10 cellular contexts compared by ENCODE assay signal in genomic region chr17:35795871-35796265, GRCh38. TPM values are rescaled to one million over a fixed set of nuclear protein-coding genes. Genes with fewer than 3 reads are reported as not detected.
DNase-seq lines count a peak whose midpoint lies in the region; ATAC-seq and TF ChIP-seq lines count a peak whose summit lies in the region.
"Had no signal": no experiment of that assay in that cellular context is flagged by ENCODE, and none has a peak within 500 bp of the region (broad histone marks: within the 10 kb centered on the region; RNA-seq: fewer than 3 reads in every experiment).

No MANE protein-coding gene starts in this region.

- H3K9me2 ChIP-seq in OCI-LY7 (ENCODE audit: insufficient read depth, low read length): no peaks in the 10 kb centered on the region

- intact Hi-C loops in Right ventricle myocardium superior (cut with DNase I) (no loop called here), breast epithelium (cut with DNase I; ENCODE audit: low total_unique reads) (no loop called here), OCI-LY7 (cut with micrococcal nuclease; ENCODE audit: unreplicated experiment) (no loop called here)

- TF ChIP-seq POLR2A in breast epithelium (IDR thresholded peaks at IDR 0.05): no peak
- no peak for TF ChIP-seq POLR2A in upper lobe of left lung (IDR thresholded peaks at IDR 0.05)

- POLR2A ChIA-PET in OCI-LY7 (lab: Charles Lee): no interaction called here

- 39 to 48% methylated on average over 7 to 8 of the region's 8 CpGs for WGBS in mesodermal cell (ENCODE audit: insufficient coverage in 2 of 2), 2 experiments
- WGBS in upper lobe of left lung, 2 donors: 32 to 43% methylated on average over 8 of the region's 8 CpGs

- no peak for TF ChIP-seq EP300 in upper lobe of left lung (IDR thresholded peaks at IDR 0.05)

- no peaks in the 10 kb centered on the region for H4K20me1 ChIP-seq in OCI-LY7 (ENCODE audit: insufficient read depth, low read length)

- H3K36me3 ChIP-seq in cardiac muscle cell (no peaks in the 10 kb centered on the region), breast epithelium (no peaks in the 10 kb centered on the region), mesodermal cell (ENCODE audit: control insufficient read depth, insufficient read depth, low read length) (no peaks in the 10 kb centered on the region), upper lobe of left lung (no peaks in the 10 kb centered on the region), OCI-LY7 (ENCODE audit: insufficient read depth, low read length) (no peaks in the 10 kb centered on the region)

- H3K4me2 ChIP-seq in OCI-LY7 (ENCODE audit: low read length): no peak overlapping the region

- no peak overlapping the region for H2AFZ ChIP-seq in OCI-LY7 (ENCODE audit: low read length)

- peaks cover 97% of the 10 kb centered on the region for H3K27me3 ChIP-seq in cardiac muscle cell
- H3K27me3 ChIP-seq in breast epithelium: peaks cover 0 to 7% of the 10 kb centered on the region in 2 donors
- H3K27me3 ChIP-seq in upper lobe of left lung: peaks cover 0 to 12% (median under 1%) of the 10 kb centered on the region in 4 donors
- H3K27me3 ChIP-seq: body of pancreas had no signal

- BruUV-seq in OCI-LY7 (replicated peaks; lab: Mats Ljungman, UMichigan): no TSS peak

- H3K4me1 ChIP-seq in cardiac muscle cell (ENCODE audit: low read depth) (no peaks in the 10 kb centered on the region), breast epithelium (peaks cover 6% of the 10 kb centered on the region in 2 donors), mesodermal cell (ENCODE audit: control insufficient read depth, insufficient read depth, low read length, poor library complexity, severe bottlenecking) (peaks cover 20% of the 10 kb centered on the region), upper lobe of left lung (peaks cover 29 to 55% (median 34%) of the 10 kb centered on the region in 4 donors), OCI-LY7 (ENCODE audit: insufficient read depth, low read length, poor library complexity, severe bottlenecking) (no peaks in the 10 kb centered on the region)

- H3K4me3 ChIP-seq in cardiac muscle cell: peak overlapping the region; percentile 42
- peak overlapping the region; percentile 57 to 73 (median 64) for H3K4me3 ChIP-seq in breast epithelium
- H3K4me3 ChIP-seq in mesodermal cell (ENCODE audit: extremely low read depth, insufficient read depth, low read length, poor library complexity, severe bottlenecking): peak overlapping the region; percentile 53
- H3K4me3 ChIP-seq in upper lobe of left lung: peak overlapping the region in 3 of 4 donors; percentile 57 to 66 (median 62)
- no peak overlapping the region for H3K4me3 ChIP-seq in OCI-LY7 (ENCODE audit: low read depth, low read length, poor library complexity, severe bottlenecking)

- no peaks in the 10 kb centered on the region for H3K79me2 ChIP-seq in OCI-LY7 (ENCODE audit: insufficient read depth, low read depth, low read length)

- H3K9me3 ChIP-seq in cardiac muscle cell (ENCODE audit: low read depth) (no peaks in the 10 kb centered on the region), breast epithelium (no peaks in the 10 kb centered on the region), mesodermal cell (ENCODE audit: control insufficient read depth, low read length) (no peaks in the 10 kb centered on the region), upper lobe of left lung (no peaks in the 10 kb centered on the region), OCI-LY7 (ENCODE audit: low read length) (no peaks in the 10 kb centered on the region)
- H3K9me3 ChIP-seq: body of pancreas had no signal

- no peak for TF ChIP-seq CTCF in cardiac muscle cell (IDR thresholded peaks at IDR 0.05; ENCODE audit: low read depth, low read length)
- no peak for TF ChIP-seq CTCF in breast epithelium (IDR thresholded peaks at IDR 0.05)
- TF ChIP-seq CTCF in upper lobe of left lung (IDR thresholded peaks at IDR 0.05): no peak
- no peak for TF ChIP-seq CTCF in OCI-LY7 (conservative IDR thresholded peaks at IDR 0.05; ENCODE audit: low read length)

- ATAC-seq in Right ventricle myocardium superior (ENCODE audit: poor library complexity) (no peak), upper lobe of left lung (ENCODE audit: low FRiP score in 2 of 2) (no peak), HG02763 (IDR thresholded peaks at IDR 0.05; ENCODE audit: unreplicated experiment) (no peak)

- no peak overlapping the region for H3K27ac ChIP-seq in cardiac muscle cell
- H3K27ac ChIP-seq in breast epithelium: no peak overlapping the region
- H3K27ac ChIP-seq in mesodermal cell (ENCODE audit: low read depth, low read length, severe bottlenecking): no peak overlapping the region
- H3K27ac ChIP-seq in upper lobe of left lung: peak overlapping the region; percentile 22 to 82 (median 77)
- no peak overlapping the region for H3K27ac ChIP-seq in OCI-LY7 (ENCODE audit: low read depth, low read length, poor library complexity, severe bottlenecking)

- CTCF ChIA-PET in OCI-LY7 (lab: Charles Lee; ENCODE audit: unreplicated experiment): no interaction called here

- DNase-seq in cardiac muscle cell (ENCODE audit: low read depth in 1 of 2, low spot score in 1 of 2): no peak
- DNase-seq in Right ventricle myocardium superior: no peak
- no peak for DNase-seq in breast epithelium (ENCODE audit: low spot score in 2 of 2)
- no peak for DNase-seq in upper lobe of left lung
- DNase-seq in OCI-LY7 (ENCODE audit: low spot score): no peak
- DNase-seq in Kasumi-1 (lab: John Stamatoyannopoulos, UW): no peak

RNA-seq across cellular contexts. Expression of gene MMP28, which starts 0.4 kb away (rescaled TPM):
- 0.39 TPM in 1 of 2 replicates, not detected in the other for total RNA-seq in cardiac muscle cell
- 0.84 and 0.94 TPM in 2 replicates for polyA plus RNA-seq in cardiac muscle cell
- 1.2 TPM for total RNA-seq in Right ventricle myocardium superior
- total RNA-seq in breast epithelium: 10 to 100 TPM in 2 of 3 donors, 1 to 10 TPM in 1; 5.6 to 25.6 (median 12.3) TPM
- 27.1 TPM for polyA plus RNA-seq in mesodermal cell (2013, experiment 1 of 2)
- 35.7 TPM for polyA plus RNA-seq in mesodermal cell (2013, experiment 2 of 2)
- total RNA-seq in upper lobe of left lung: 100 to 1,000 TPM in 3 of 6 donors, 10 to 100 TPM in 3; 51.1 to 134 (median 98.5) TPM
- total RNA-seq in OCI-LY7 (2014; rRNA removed; shearing (Covaris generic)): not detected in 2 replicates
- not detected in 2 replicates for total RNA-seq in OCI-LY7 (2022)

RNA-seq across cellular contexts. Expression of gene TAF15, which starts 13.4 kb away (rescaled TPM):
- total RNA-seq in cardiac muscle cell (33.4 and 75.2 TPM in 2 replicates), Right ventricle myocardium superior (94.8 TPM), breast epithelium (10 to 100 TPM; 65.5 to 76.8 (median 72.8) TPM), upper lobe of left lung (100 to 1,000 TPM in 2 of 6 donors, 10 to 100 TPM in 4; 42.4 to 137 (median 93.0) TPM), OCI-LY7 (2022) (256 and 279 TPM in 2 replicates)
- polyA plus RNA-seq in cardiac muscle cell: 27.2 and 31.1 TPM in 2 replicates
- 165 TPM for polyA plus RNA-seq in mesodermal cell (2013, experiment 1 of 2)
- polyA plus RNA-seq in mesodermal cell (2013, experiment 2 of 2): 192 TPM
- 61.9 and 65.9 TPM in 2 replicates for total RNA-seq in OCI-LY7 (2014; rRNA removed; shearing (Covaris generic))

RNA-seq across cellular contexts. Expression of gene C17orf50, which starts 35.2 kb away (rescaled TPM):
- total RNA-seq in cardiac muscle cell (0.21 and 0.74 TPM in 2 replicates), Right ventricle myocardium superior (not detected), breast epithelium (not detected), upper lobe of left lung (1 to 10 TPM in 1 of 6 donors, under 1 TPM in 1, not detected in 4; 0.46 to 1.1 TPM), OCI-LY7 (2022) (not detected in 2 replicates)
- 0.51 and 1.2 TPM in 2 replicates for polyA plus RNA-seq in cardiac muscle cell
- not detected for polyA plus RNA-seq in mesodermal cell (2013, experiment 1 of 2)
- not detected for polyA plus RNA-seq in mesodermal cell (2013, experiment 2 of 2)
- not detected in 2 replicates for total RNA-seq in OCI-LY7 (2014; rRNA removed; shearing (Covaris generic))
- total RNA-seq: body of pancreas, Daoy had no signal

RNA-seq across cellular contexts. Expression of gene GAS2L2, which starts 42.8 kb away (rescaled TPM):
- total RNA-seq in cardiac muscle cell (0.18 TPM in 1 of 2 replicates, not detected in the other), Right ventricle myocardium superior (0.11 TPM), breast epithelium (under 1 TPM; 0.29 to 0.33 (median 0.32) TPM), upper lobe of left lung (1 to 10 TPM in 5 of 6 donors, under 1 TPM in 1; 0.37 to 7.4 (median 3.3) TPM), OCI-LY7 (2022) (0.21 TPM in 1 of 2 replicates, not detected in the other)
- polyA plus RNA-seq in cardiac muscle cell: 0.11 TPM in 1 of 2 replicates, not detected in the other
- 0.18 TPM for polyA plus RNA-seq in mesodermal cell (2013, experiment 1 of 2)
- polyA plus RNA-seq in mesodermal cell (2013, experiment 2 of 2): not detected
- not detected in 2 replicates for total RNA-seq in OCI-LY7 (2014; rRNA removed; shearing (Covaris generic))
- total RNA-seq: body of pancreas, Daoy had no signal

Comparison
In these comparisons a context has a peak if more than half of its experiments do, and no peak if none do; other contexts are left out.
1. H3K27ac ChIP-seq: peak in upper lobe of left lung (4 of 4); none in cardiac muscle cell (single experiment), breast epithelium (0 of 2), mesodermal cell (single experiment) and OCI-LY7 (single experiment).